In genomic region chr20:9506964-9507369, GRCh38 we compare ENCODE assay signal across 1 cellular context.
TF ChIP-seq lines count a peak whose summit lies in the region.

No MANE protein-coding gene starts in this region.

TF ChIP-seq in IMR-90, 13 proteins besides CTCF, POLR2A, EP300 and RAD21:
- TF ChIP-seq ELK1 (IDR thresholded peaks at IDR 0.05; ENCODE audit: borderline replicate concordance, low read depth, low read length) (no peak), RFX5 (IDR thresholded peaks at IDR 0.05; ENCODE audit: low read depth, low read length) (no peak), NFE2L2 (IDR thresholded peaks at IDR 0.05; ENCODE audit: low read depth, low read length) (no peak), USF2 (IDR thresholded peaks at IDR 0.05; ENCODE audit: low read depth, low read length) (no peak), MAZ (IDR thresholded peaks at IDR 0.05; ENCODE audit: borderline replicate concordance, low read depth, low read length) (no peak), FOS (IDR thresholded peaks at IDR 0.05; ENCODE audit: low read depth, low read length) (no peak), CHD1 (IDR thresholded peaks at IDR 0.05; ENCODE audit: low read depth, low read length) (no peak), MXI1 (IDR thresholded peaks at IDR 0.05; ENCODE audit: borderline replicate concordance, low read depth, low read length) (no peak), SMC3 (IDR thresholded peaks at IDR 0.05; ENCODE audit: low read depth, low read length) (no peak)
